ENCODE assay signal across 1 cellular context in the genomic region with DNA sequence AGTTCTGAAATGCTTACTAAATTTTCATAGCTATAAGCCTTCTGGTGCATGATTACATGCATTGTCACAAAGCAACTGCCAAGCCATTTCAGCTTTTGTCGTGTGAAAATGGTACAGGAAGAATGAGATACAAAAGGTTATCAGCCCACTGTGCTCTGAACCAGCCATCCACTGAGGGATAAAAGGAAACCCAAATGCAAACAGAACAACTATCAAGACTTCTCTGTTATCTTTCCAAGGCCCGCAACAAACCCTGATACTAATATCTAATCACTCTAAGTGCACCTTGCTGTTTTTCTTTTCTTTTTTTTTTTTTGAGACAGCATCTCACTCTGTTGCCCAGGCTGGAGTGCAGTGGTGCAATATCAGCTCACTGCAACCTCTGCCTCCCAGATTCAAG.
TF ChIP-seq lines count a peak whose summit lies in the region.

No MANE protein-coding gene starts in this region.

TF ChIP-seq in K562, 482 proteins besides CTCF, POLR2A, EP300 and RAD21 (continued from another document):
- TF ChIP-seq, protein P1, sequence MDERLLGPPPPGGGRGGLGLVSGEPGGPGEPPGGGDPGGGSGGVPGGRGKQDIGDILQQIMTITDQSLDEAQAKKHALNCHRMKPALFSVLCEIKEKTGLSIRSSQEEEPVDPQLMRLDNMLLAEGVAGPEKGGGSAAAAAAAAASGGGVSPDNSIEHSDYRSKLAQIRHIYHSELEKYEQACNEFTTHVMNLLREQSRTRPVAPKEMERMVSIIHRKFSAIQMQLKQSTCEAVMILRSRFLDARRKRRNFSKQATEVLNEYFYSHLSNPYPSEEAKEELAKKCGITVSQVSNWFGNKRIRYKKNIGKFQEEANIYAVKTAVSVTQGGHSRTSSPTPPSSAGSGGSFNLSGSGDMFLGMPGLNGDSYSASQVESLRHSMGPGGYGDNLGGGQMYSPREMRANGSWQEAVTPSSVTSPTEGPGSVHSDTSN (CRISPR knock-in tag; IDR thresholded peaks at IDR 0.05; ENCODE audit: low read depth), result no peak
- TF ChIP-seq, protein P1 (tag; conservative IDR thresholded peaks at IDR 0.05; ENCODE audit: low read depth), result no peak
- TF ChIP-seq COPS2 (conservative IDR thresholded peaks at IDR 0.05) (no peak), ZNF143 (CRISPR knock-in tag; IDR thresholded peaks at IDR 0.05) (no peak), GABPA (tag; conservative IDR thresholded peaks at IDR 0.05; ENCODE audit: low read depth) (no peak), TAL1 (IDR thresholded peaks at IDR 0.05) (peak; percentile 72), ZNF384 (IDR thresholded peaks at IDR 0.05; ENCODE audit: low read depth, low read length) (0 out of 2 replicates have a peak, but pooled peaks have one; percentile 15), RNF2 (IDR thresholded peaks at IDR 0.05) (no peak), LEF1 (IDR thresholded peaks at IDR 0.05) (no peak), SRSF7 (optimal IDR thresholded peaks at IDR 0.05; ENCODE audit: low read depth, low read length) (no peak), SOX6 (IDR thresholded peaks at IDR 0.05) (peak; percentile 74), NFXL1 (CRISPR knock-in tag; IDR thresholded peaks at IDR 0.05) (no peak), SMAD1 (IDR thresholded peaks at IDR 0.05; ENCODE audit: low read depth, low read length, partially characterized antibody) (no peak), EGR1 (conservative IDR thresholded peaks at IDR 0.05) (no peak), CBFA2T2 (conservative IDR thresholded peaks at IDR 0.05) (peak; percentile 56), ZNF717 (CRISPR knock-in tag; IDR thresholded peaks at IDR 0.05) (no peak), HMGN3 (IDR thresholded peaks at IDR 0.05; ENCODE audit: borderline replicate concordance, extremely low read depth, insufficient read length, low read depth, low read length) (no peak), RBM22 (IDR thresholded peaks at IDR 0.05; ENCODE audit: low read depth, low read length, poor library complexity, severe bottlenecking) (no peak), ZSCAN32 (CRISPR knock-in tag; IDR thresholded peaks at IDR 0.05) (no peak), PHF8 (IDR thresholded peaks at IDR 0.05; ENCODE audit: borderline replicate concordance, low read length) (no peak), NFYB (IDR thresholded peaks at IDR 0.05; ENCODE audit: extremely low read depth, insufficient read length) (no peak), HEY1 (CRISPR knock-in tag; IDR thresholded peaks at IDR 0.05; ENCODE audit: borderline replicate concordance) (no peak)
- TF ChIP-seq, protein P2, sequence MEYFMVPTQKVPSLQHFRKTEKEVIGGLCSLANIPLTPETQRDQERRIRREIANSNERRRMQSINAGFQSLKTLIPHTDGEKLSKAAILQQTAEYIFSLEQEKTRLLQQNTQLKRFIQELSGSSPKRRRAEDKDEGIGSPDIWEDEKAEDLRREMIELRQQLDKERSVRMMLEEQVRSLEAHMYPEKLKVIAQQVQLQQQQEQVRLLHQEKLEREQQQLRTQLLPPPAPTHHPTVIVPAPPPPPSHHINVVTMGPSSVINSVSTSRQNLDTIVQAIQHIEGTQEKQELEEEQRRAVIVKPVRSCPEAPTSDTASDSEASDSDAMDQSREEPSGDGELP (CRISPR knock-in tag; IDR thresholded peaks at IDR 0.05; ENCODE audit: borderline replicate concordance), result no peak
- TF ChIP-seq, protein P3, sequence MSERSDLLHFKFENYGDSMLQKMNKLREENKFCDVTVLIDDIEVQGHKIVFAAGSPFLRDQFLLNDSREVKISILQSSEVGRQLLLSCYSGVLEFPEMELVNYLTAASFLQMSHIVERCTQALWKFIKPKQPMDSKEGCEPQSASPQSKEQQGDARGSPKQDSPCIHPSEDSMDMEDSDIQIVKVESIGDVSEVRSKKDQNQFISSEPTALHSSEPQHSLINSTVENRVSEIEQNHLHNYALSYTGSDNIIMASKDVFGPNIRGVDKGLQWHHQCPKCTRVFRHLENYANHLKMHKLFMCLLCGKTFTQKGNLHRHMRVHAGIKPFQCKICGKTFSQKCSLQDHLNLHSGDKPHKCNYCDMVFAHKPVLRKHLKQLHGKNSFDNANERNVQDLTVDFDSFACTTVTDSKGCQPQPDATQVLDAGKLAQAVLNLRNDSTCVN (CRISPR knock-in tag; IDR thresholded peaks at IDR 0.05), result no peak
- TF ChIP-seq, protein P4, sequence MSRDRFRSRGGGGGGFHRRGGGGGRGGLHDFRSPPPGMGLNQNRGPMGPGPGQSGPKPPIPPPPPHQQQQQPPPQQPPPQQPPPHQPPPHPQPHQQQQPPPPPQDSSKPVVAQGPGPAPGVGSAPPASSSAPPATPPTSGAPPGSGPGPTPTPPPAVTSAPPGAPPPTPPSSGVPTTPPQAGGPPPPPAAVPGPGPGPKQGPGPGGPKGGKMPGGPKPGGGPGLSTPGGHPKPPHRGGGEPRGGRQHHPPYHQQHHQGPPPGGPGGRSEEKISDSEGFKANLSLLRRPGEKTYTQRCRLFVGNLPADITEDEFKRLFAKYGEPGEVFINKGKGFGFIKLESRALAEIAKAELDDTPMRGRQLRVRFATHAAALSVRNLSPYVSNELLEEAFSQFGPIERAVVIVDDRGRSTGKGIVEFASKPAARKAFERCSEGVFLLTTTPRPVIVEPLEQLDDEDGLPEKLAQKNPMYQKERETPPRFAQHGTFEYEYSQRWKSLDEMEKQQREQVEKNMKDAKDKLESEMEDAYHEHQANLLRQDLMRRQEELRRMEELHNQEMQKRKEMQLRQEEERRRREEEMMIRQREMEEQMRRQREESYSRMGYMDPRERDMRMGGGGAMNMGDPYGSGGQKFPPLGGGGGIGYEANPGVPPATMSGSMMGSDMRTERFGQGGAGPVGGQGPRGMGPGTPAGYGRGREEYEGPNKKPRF (IDR thresholded peaks at IDR 0.05; ENCODE audit: low read depth, low read length), result no peak
- TF ChIP-seq, protein P5, sequence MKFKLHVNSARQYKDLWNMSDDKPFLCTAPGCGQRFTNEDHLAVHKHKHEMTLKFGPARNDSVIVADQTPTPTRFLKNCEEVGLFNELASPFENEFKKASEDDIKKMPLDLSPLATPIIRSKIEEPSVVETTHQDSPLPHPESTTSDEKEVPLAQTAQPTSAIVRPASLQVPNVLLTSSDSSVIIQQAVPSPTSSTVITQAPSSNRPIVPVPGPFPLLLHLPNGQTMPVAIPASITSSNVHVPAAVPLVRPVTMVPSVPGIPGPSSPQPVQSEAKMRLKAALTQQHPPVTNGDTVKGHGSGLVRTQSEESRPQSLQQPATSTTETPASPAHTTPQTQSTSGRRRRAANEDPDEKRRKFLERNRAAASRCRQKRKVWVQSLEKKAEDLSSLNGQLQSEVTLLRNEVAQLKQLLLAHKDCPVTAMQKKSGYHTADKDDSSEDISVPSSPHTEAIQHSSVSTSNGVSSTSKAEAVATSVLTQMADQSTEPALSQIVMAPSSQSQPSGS (CRISPR knock-in tag; IDR thresholded peaks at IDR 0.05), result no peak
- TF ChIP-seq, protein P6, sequence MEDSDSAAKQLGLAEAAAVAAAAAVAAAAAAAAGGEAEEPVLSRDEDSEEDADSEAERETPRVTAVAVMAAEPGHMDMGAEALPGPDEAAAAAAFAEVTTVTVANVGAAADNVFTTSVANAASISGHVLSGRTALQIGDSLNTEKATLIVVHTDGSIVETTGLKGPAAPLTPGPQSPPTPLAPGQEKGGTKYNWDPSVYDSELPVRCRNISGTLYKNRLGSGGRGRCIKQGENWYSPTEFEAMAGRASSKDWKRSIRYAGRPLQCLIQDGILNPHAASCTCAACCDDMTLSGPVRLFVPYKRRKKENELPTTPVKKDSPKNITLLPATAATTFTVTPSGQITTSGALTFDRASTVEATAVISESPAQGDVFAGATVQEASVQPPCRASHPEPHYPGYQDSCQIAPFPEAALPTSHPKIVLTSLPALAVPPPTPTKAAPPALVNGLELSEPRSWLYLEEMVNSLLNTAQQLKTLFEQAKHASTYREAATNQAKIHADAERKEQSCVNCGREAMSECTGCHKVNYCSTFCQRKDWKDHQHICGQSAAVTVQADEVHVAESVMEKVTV (CRISPR knock-in tag; IDR thresholded peaks at IDR 0.05), result no peak
- TF ChIP-seq, protein P7, sequence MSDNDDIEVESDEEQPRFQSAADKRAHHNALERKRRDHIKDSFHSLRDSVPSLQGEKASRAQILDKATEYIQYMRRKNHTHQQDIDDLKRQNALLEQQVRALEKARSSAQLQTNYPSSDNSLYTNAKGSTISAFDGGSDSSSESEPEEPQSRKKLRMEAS (CRISPR knock-in tag; IDR thresholded peaks at IDR 0.05), result no peak
- TF ChIP-seq, protein P8, sequence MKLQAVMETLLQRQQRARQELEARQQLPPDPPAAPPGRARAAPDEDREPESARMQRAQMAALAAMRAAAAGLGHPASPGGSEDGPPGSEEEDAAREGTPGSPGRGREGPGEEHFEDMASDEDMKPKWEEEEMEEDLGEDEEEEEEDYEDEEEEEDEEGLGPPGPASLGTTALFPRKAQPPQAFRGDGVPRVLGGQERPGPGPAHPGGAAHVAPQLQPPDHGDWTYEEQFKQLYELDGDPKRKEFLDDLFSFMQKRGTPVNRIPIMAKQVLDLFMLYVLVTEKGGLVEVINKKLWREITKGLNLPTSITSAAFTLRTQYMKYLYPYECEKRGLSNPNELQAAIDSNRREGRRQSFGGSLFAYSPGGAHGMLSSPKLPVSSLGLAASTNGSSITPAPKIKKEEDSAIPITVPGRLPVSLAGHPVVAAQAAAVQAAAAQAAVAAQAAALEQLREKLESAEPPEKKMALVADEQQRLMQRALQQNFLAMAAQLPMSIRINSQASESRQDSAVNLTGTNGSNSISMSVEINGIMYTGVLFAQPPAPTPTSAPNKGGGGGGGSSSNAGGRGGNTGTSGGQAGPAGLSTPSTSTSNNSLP (IDR thresholded peaks at IDR 0.05; ENCODE audit: borderline replicate concordance, low read depth, low read length), result no peak
